In genomic region chr16:79839450-79839849, GRCh38 we compare ENCODE assay signal across 17 cellular contexts.
DNase-seq lines count a peak whose midpoint lies in the region; ATAC-seq and TF ChIP-seq lines count a peak whose summit lies in the region.
"Had no signal": no experiment of that assay in that cellular context is flagged by ENCODE, and none has a peak within 500 bp of the region (broad histone marks: within the 10 kb centered on the region; RNA-seq: fewer than 3 reads in every experiment).

No MANE protein-coding gene starts in this region.

- TF ChIP-seq POLR2A in suprapubic skin (IDR thresholded peaks at IDR 0.05) = no peak

- TF ChIP-seq CTCF in heart right ventricle (IDR thresholded peaks at IDR 0.05) (no peak), lung (IDR thresholded peaks at IDR 0.05; ENCODE audit: control extremely low read depth, extremely low read depth) (no peak), suprapubic skin (IDR thresholded peaks at IDR 0.05) (no peak)

- ATAC-seq in heart right ventricle (peak in 6 of 8 donors; percentile 36 to 64 (median 50)), lung (ENCODE audit: insufficient read depth, low FRiP score) (peak; percentile 35), GM19351 (IDR thresholded peaks at IDR 0.05; ENCODE audit: unreplicated experiment) (no peak), GM18870 (IDR thresholded peaks at IDR 0.05; ENCODE audit: unreplicated experiment) (no peak)
- ATAC-seq: HCT116, Panc1 had no signal

- H3K27ac ChIP-seq in heart right ventricle (no peak overlapping the region), lung (ENCODE audit: low read depth in 1 of 2, low read length in 1 of 2) (no peak overlapping the region), suprapubic skin (peak overlapping the region; percentile 41)
- H3K27ac ChIP-seq: GM23248, KMS-11 had no signal

- WGBS in heart right ventricle, 2 donors = 75 to 84% methylated on average over 2 of the region's 2 CpGs
- 78 to 79% methylated on average over 2 of the region's 2 CpGs for WGBS in lung, 2 donors
- WGBS in suprapubic skin = 74% methylated on average over 2 of the region's 2 CpGs

- H3K4me1 ChIP-seq in heart right ventricle (peaks cover 0 to 16% (median 3%) of the 10 kb centered on the region in 9 donors), lung (ENCODE audit: control insufficient read depth in 2 of 2, insufficient read depth in 2 of 2, low read length in 2 of 2) (peaks cover 0 to 3% of the 10 kb centered on the region in 2 donors), suprapubic skin (peaks cover 23% of the 10 kb centered on the region)

- DNase-seq in RPMI8226 (peak; percentile 26), heart right ventricle (no peak), lung (ENCODE audit: low spot score) (no peak), suprapubic skin (ENCODE audit: low spot score in 2 of 2) (no peak), ureter (ENCODE audit: low spot score) (no peak)
- DNase-seq: DND-41, NCI-H1048, NCI-H146, NCI-H2081 treated with DMSO at 0.1 percent for 48 hours, NCI-H510A treated with DMSO at 0.1 percent for 48 hours, SHP77 treated with DMSO at 0.1 percent for 48 hours had no signal

- H3K36me3 ChIP-seq in heart right ventricle (no peaks in the 10 kb centered on the region), lung (ENCODE audit: control insufficient read depth in 2 of 2, insufficient read depth in 2 of 2, low read length in 2 of 2) (no peaks in the 10 kb centered on the region), suprapubic skin (no peaks in the 10 kb centered on the region)

- no peak for TF ChIP-seq EP300 in suprapubic skin (IDR thresholded peaks at IDR 0.05)

- no peaks in the 10 kb centered on the region for H3K9me3 ChIP-seq in heart right ventricle
- no peaks in the 10 kb centered on the region for H3K9me3 ChIP-seq in lung (ENCODE audit: control insufficient read depth in 2 of 2, insufficient read depth in 1 of 2, low read length in 1 of 2)
- H3K9me3 ChIP-seq in suprapubic skin = no peaks in the 10 kb centered on the region

- H3K27me3 ChIP-seq in heart right ventricle (no peaks in the 10 kb centered on the region), lung (ENCODE audit: control insufficient read depth, insufficient read depth) (no peaks in the 10 kb centered on the region), suprapubic skin (no peaks in the 10 kb centered on the region)

- H3K4me3 ChIP-seq in heart right ventricle (no peak overlapping the region), lung (no peak overlapping the region), suprapubic skin (no peak overlapping the region)
- H3K4me3 ChIP-seq: GM23248 had no signal

- intact Hi-C loops in heart right ventricle (cut with DNase I) = loop anchor here in 1 of 10 donors (10.0 kb wide), 1 partner anchor 65 kb away; no protein-coding TSS in a partner anchor

Comparison
In these comparisons a context has a peak if more than half of its experiments do, and no peak if none do; other contexts are left out.
1. ATAC-seq: peak in heart right ventricle (6 of 8) and lung (single experiment); none in GM19351 (single experiment) and GM18870 (single experiment).